16 cellular contexts compared by ENCODE assay signal in genomic region chr1:187985145-187985896, GRCh38.
DNase-seq lines count a peak whose midpoint lies in the region; ATAC-seq lines count a peak whose summit lies in the region.
"Had no signal": no experiment of that assay in that cellular context is flagged by ENCODE, and none has a peak within 500 bp of the region (broad histone marks: within the 10 kb centered on the region; RNA-seq: fewer than 3 reads in every experiment).

No MANE protein-coding gene starts in this region.

- H2BK5ac ChIP-seq in trophoblast cell (ENCODE audit: low read depth, low read length, poor library complexity), result no peak overlapping the region

- H3K27me3 ChIP-seq in trophoblast cell (ENCODE audit: insufficient read depth, low read length), result no peaks in the 10 kb centered on the region
- H3K27me3 ChIP-seq: right lobe of liver had no signal

- H3K36me3 ChIP-seq in mesodermal cell (ENCODE audit: control insufficient read depth, insufficient read depth, low read length), result no peaks in the 10 kb centered on the region
- no peaks in the 10 kb centered on the region for H3K36me3 ChIP-seq in trophoblast cell (ENCODE audit: control insufficient read depth in 1 of 2, insufficient read depth in 2 of 2, low read length in 2 of 2)
- H3K36me3 ChIP-seq: right lobe of liver had no signal

- no peak overlapping the region for H2AFZ ChIP-seq in trophoblast cell (ENCODE audit: insufficient read depth, low read length, poor library complexity)

- no peaks in the 10 kb centered on the region for H3K79me1 ChIP-seq in trophoblast cell (ENCODE audit: low read length)

- intact Hi-C loops in sciatic nerve (cut with DNase I), result no loop called here

- peak overlapping the region; percentile 45 for H3K27ac ChIP-seq in mesodermal cell (ENCODE audit: low read depth, low read length, severe bottlenecking)
- no peak overlapping the region for H3K27ac ChIP-seq in trophoblast cell (ENCODE audit: low read depth, low read length)
- H3K27ac ChIP-seq: right lobe of liver had no signal

- H3K9me3 ChIP-seq in mesodermal cell (ENCODE audit: control insufficient read depth, low read length), result no peaks in the 10 kb centered on the region
- no peaks in the 10 kb centered on the region for H3K9me3 ChIP-seq in trophoblast cell (ENCODE audit: insufficient read depth, low read depth, low read length)
- H3K9me3 ChIP-seq: right lobe of liver had no signal

- no CpG with 5 or more reads among the region's 4 CpGs for WGBS in mesodermal cell (ENCODE audit: insufficient coverage in 2 of 2), 2 experiments
- WGBS in trophoblast cell (ENCODE audit: extremely low coverage, insufficient coverage, insufficient read length), result no CpG with 5 or more reads among the region's 4 CpGs

- no peak overlapping the region for H3K18ac ChIP-seq in trophoblast cell (ENCODE audit: low read length)

- H3K23ac ChIP-seq in trophoblast cell (ENCODE audit: low read length), result no peak overlapping the region

- H3K4ac ChIP-seq in trophoblast cell (ENCODE audit: low read depth, low read length), result no peak overlapping the region

- H2BK12ac ChIP-seq in trophoblast cell (ENCODE audit: low read length), result no peak overlapping the region

- no peak overlapping the region for H4K8ac ChIP-seq in trophoblast cell (ENCODE audit: low read depth, low read length)

- DNase-seq in CD1c-positive myeloid dendritic cell (ENCODE audit: extremely low spot score) (no peak), sciatic nerve (ENCODE audit: low spot score) (no peak), trophoblast cell (no peak)
- DNase-seq: activated CD4-positive, alpha-beta T cell treated with anti-CD3 and anti-CD28 coated beads for 1 hour; activated T-cell treated with anti-CD3 and anti-CD28 coated beads for 4 hours; amniotic stem cell; natural killer cell; NCI-H2081 treated with DMSO at 0.1 percent for 48 hours; OCI-M1; right lobe of liver; T-cell had no signal

- H3K4me3 ChIP-seq in mesodermal cell (ENCODE audit: extremely low read depth, insufficient read depth, low read length, poor library complexity, severe bottlenecking) (no peak overlapping the region), trophoblast cell (ENCODE audit: low read depth, low read length) (no peak overlapping the region)
- H3K4me3 ChIP-seq: right lobe of liver had no signal

- H3K14ac ChIP-seq in trophoblast cell (ENCODE audit: low read length), result no peak overlapping the region

- no peak overlapping the region for H4K91ac ChIP-seq in trophoblast cell (ENCODE audit: low read depth, low read length)

- no peak overlapping the region for H3K4me2 ChIP-seq in trophoblast cell (ENCODE audit: low read length)

- H3K79me2 ChIP-seq in trophoblast cell (ENCODE audit: control insufficient read depth, insufficient read depth, low read length, poor library complexity), result no peaks in the 10 kb centered on the region

- no peak overlapping the region for H2BK120ac ChIP-seq in trophoblast cell (ENCODE audit: insufficient read depth, low read length, poor library complexity)

- no peak overlapping the region for H4K12ac ChIP-seq in trophoblast cell (ENCODE audit: low read depth, low read length)

- H3K9ac ChIP-seq in trophoblast cell (ENCODE audit: low read length), result no peak overlapping the region

- H3K4me1 ChIP-seq in mesodermal cell (ENCODE audit: control insufficient read depth, insufficient read depth, low read length, poor library complexity, severe bottlenecking) (peaks cover 3% of the 10 kb centered on the region), trophoblast cell (ENCODE audit: control insufficient read depth in 1 of 2, insufficient read depth in 2 of 2, low read length in 2 of 2) (no peaks in the 10 kb centered on the region)

- peak; percentile 35 for ATAC-seq in GM18861 (IDR thresholded peaks at IDR 0.05; ENCODE audit: unreplicated experiment)
- ATAC-seq in HG02610 (IDR thresholded peaks at IDR 0.05; ENCODE audit: unreplicated experiment), result peak; percentile 43
- ATAC-seq in HG03457 (IDR thresholded peaks at IDR 0.05; ENCODE audit: unreplicated experiment), result peak; percentile 37
- no peak for ATAC-seq in GM19035 (IDR thresholded peaks at IDR 0.05; ENCODE audit: unreplicated experiment)
- ATAC-seq in sciatic nerve, result no peak
- ATAC-seq: natural killer cell, T-cell had no signal

- H2AK5ac ChIP-seq in trophoblast cell (ENCODE audit: low read length), result no peak overlapping the region

Comparison
In these comparisons a context has a peak if more than half of its experiments do, and no peak if none do; other contexts are left out.
1. ATAC-seq: peak in GM18861 (single experiment), HG02610 (single experiment) and HG03457 (single experiment); none in GM19035 (single experiment) and sciatic nerve (single experiment).